In the genomic region with DNA sequence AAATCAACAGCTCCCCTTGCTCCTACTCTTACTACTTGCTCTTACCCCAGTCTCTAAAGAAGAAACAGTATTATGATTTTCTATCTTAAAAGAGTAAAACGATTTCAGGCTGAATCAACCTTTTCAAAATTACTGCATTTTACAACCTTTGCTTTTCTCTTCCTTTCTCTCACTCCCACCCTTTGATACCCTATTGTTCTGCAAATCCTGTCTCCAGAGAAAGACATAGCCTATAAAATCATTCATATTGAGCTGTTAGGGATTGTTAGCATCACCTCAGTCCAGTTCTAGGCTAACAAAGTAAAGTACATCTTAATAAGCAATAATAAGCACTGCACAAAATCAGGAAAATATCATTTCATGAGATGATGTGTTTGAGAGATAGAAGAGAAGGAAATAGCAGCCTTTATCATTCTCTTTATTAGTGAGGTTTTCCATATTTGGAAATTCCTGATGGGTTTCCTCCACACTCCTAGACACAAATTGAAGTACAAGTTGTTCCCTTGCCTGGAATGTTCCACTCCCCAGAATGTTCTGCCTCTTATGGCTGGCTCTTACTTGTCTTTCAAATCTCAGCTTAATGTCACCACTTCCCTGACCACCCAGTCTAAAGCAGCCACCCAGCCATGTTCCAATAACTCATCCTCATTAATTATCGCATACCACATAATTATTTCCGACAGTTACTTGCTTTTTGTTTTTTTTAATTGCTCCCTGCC, we compare ENCODE assay signal across 2 cellular contexts.
TF ChIP-seq lines count a peak whose summit lies in the region.

No MANE protein-coding gene starts in this region.

TF ChIP-seq in IMR-90, 13 proteins besides CTCF, POLR2A, EP300 and RAD21:
- TF ChIP-seq RFX5 (IDR thresholded peaks at IDR 0.05; ENCODE audit: low read depth, low read length): no peak
- no peak for TF ChIP-seq SMC3 (IDR thresholded peaks at IDR 0.05; ENCODE audit: low read depth, low read length)
- TF ChIP-seq NFE2L2 (IDR thresholded peaks at IDR 0.05; ENCODE audit: low read depth, low read length): no peak
- no peak for TF ChIP-seq MXI1 (IDR thresholded peaks at IDR 0.05; ENCODE audit: borderline replicate concordance, low read depth, low read length)
- no peak for TF ChIP-seq BHLHE40 (IDR thresholded peaks at IDR 0.05; ENCODE audit: low read depth, low read length)
- TF ChIP-seq MAFK (IDR thresholded peaks at IDR 0.05; ENCODE audit: low read depth, low read length): no peak
- TF ChIP-seq CHD1 (IDR thresholded peaks at IDR 0.05; ENCODE audit: low read depth, low read length): no peak
TF ChIP-seq in IMR-90: peak in this region for 0.

TF ChIP-seq in H1, 55 proteins besides CTCF, POLR2A, EP300 and RAD21:
- TF ChIP-seq TCF12 (IDR thresholded peaks at IDR 0.05; ENCODE audit: low read depth, low read length) (no peak), CREB1 (IDR thresholded peaks at IDR 0.05) (no peak), SIN3A (conservative IDR thresholded peaks at IDR 0.05 in 1 of 2, IDR thresholded peaks at IDR 0.05 in 1 of 2; ENCODE audit: low read depth in 1 of 2, low read length in 2 of 2) (no peak), KDM4A (IDR thresholded peaks at IDR 0.05; ENCODE audit: low read depth, low read length, severe bottlenecking) (no peak), MAFK (IDR thresholded peaks at IDR 0.05; ENCODE audit: low read depth, low read length) (no peak), YY1 (IDR thresholded peaks at IDR 0.05; ENCODE audit: low read depth, low read length) (no peak), SIRT6 (IDR thresholded peaks at IDR 0.05; ENCODE audit: low read length) (no peak), NRF1 (IDR thresholded peaks at IDR 0.05; ENCODE audit: low read depth, low read length) (no peak)
